In genomic region chr5:57687641-57688040, GRCh38 we compare ENCODE assay signal across 19 cellular contexts.
DNase-seq lines count a peak whose midpoint lies in the region; ATAC-seq and TF ChIP-seq lines count a peak whose summit lies in the region.
"Had no signal": no experiment of that assay in that cellular context is flagged by ENCODE, and none has a peak within 500 bp of the region (broad histone marks: within the 10 kb centered on the region; RNA-seq: fewer than 3 reads in every experiment).

No MANE protein-coding gene starts in this region.

- no peak overlapping the region for H4K91ac ChIP-seq in trophoblast cell (ENCODE audit: low read depth, low read length)

- peaks cover 2% of the 10 kb centered on the region for H3K4me1 ChIP-seq in hepatocyte (ENCODE audit: insufficient read depth)
- H3K4me1 ChIP-seq in trophoblast cell (ENCODE audit: control insufficient read depth in 1 of 2, insufficient read depth in 2 of 2, low read length in 2 of 2) = peaks cover 0 to 9% of the 10 kb centered on the region in 2 experiments
- H3K4me1 ChIP-seq in MM.1S (ENCODE audit: low read length) = no peaks in the 10 kb centered on the region
- H3K4me1 ChIP-seq: HAP-1 had no signal

- DNase-seq in DMS 273 (lab: John Stamatoyannopoulos, UW; ENCODE audit: unreplicated experiment) = peak; percentile 4
- no peak for DNase-seq in DMS 273 treated with DMSO at 0.1 percent for 48 hours (lab: John Stamatoyannopoulos, UW)
- DNase-seq in hepatocyte (ENCODE audit: low spot score) = no peak
- no peak for DNase-seq in trophoblast cell
- DNase-seq in NCI-H187 (lab: John Stamatoyannopoulos, UW) = no peak
- DNase-seq in MM.1S = no peak
- DNase-seq: COR-L47, DMS153, GDM1, Kasumi-1, NCI-H1105, NCI-H2081 treated with DMSO at 0.1 percent for 48 hours, NCI-H510A, NCI-H748 treated with DMSO at 0.1 percent for 48 hours, SHP77 had no signal

- H3K27ac ChIP-seq in hepatocyte (peak overlapping the region; percentile 6), trophoblast cell (ENCODE audit: low read depth, low read length) (no peak overlapping the region), MM.1S (ENCODE audit: low read length) (no peak overlapping the region)
- H3K27ac ChIP-seq: 22Rv1 had no signal

- TF ChIP-seq CTCF in hepatocyte (IDR thresholded peaks at IDR 0.05; ENCODE audit: poor library complexity) (no peak), MM.1S (IDR thresholded peaks at IDR 0.05; ENCODE audit: low read length) (no peak)

- H3K36me3 ChIP-seq in hepatocyte (replicated peaks; ENCODE audit: insufficient read depth, low read depth) (no peaks in the 10 kb centered on the region), trophoblast cell (ENCODE audit: control insufficient read depth in 1 of 2, insufficient read depth in 2 of 2, low read length in 2 of 2) (no peaks in the 10 kb centered on the region), MM.1S (replicated peaks; ENCODE audit: insufficient read depth, low read length) (no peaks in the 10 kb centered on the region)
- H3K36me3 ChIP-seq: HAP-1 had no signal

- no peaks in the 10 kb centered on the region for H4K20me1 ChIP-seq in hepatocyte (ENCODE audit: insufficient read depth, poor library complexity, severe bottlenecking)
- no peaks in the 10 kb centered on the region for H4K20me1 ChIP-seq in MM.1S (ENCODE audit: insufficient read depth, low read length)

- H3K79me1 ChIP-seq in trophoblast cell (ENCODE audit: low read length) = peaks cover 10% of the 10 kb centered on the region

- no peak overlapping the region for H2AFZ ChIP-seq in hepatocyte
- no peak overlapping the region for H2AFZ ChIP-seq in trophoblast cell (ENCODE audit: insufficient read depth, low read length, poor library complexity)
- H2AFZ ChIP-seq in MM.1S (ENCODE audit: low read length) = no peak overlapping the region

- no peaks in the 10 kb centered on the region for H3F3A ChIP-seq in MM.1S (ENCODE audit: insufficient read depth, low read length)

- no peak overlapping the region for H2AK5ac ChIP-seq in trophoblast cell (ENCODE audit: low read length)

- no peak overlapping the region for H3K14ac ChIP-seq in trophoblast cell (ENCODE audit: low read length)

- no peak overlapping the region for H2BK120ac ChIP-seq in trophoblast cell (ENCODE audit: insufficient read depth, low read length, poor library complexity)

- no peak overlapping the region for H3K4ac ChIP-seq in trophoblast cell (ENCODE audit: low read depth, low read length)

- H3K4me2 ChIP-seq in hepatocyte (no peak overlapping the region), trophoblast cell (ENCODE audit: low read length) (no peak overlapping the region), MM.1S (ENCODE audit: low read depth, low read length) (no peak overlapping the region)

- H3K27me3 ChIP-seq in hepatocyte = no peaks in the 10 kb centered on the region
- H3K27me3 ChIP-seq in trophoblast cell (ENCODE audit: insufficient read depth, low read length) = no peaks in the 10 kb centered on the region
- H3K27me3 ChIP-seq in MM.1S (replicated peaks; ENCODE audit: insufficient read depth, low read length) = no peaks in the 10 kb centered on the region

- H3K23ac ChIP-seq in trophoblast cell (ENCODE audit: low read length) = no peak overlapping the region

- no peaks in the 10 kb centered on the region for H3K79me2 ChIP-seq in hepatocyte
- no peaks in the 10 kb centered on the region for H3K79me2 ChIP-seq in trophoblast cell (ENCODE audit: control insufficient read depth, insufficient read depth, low read length, poor library complexity)
- H3K79me2 ChIP-seq in MM.1S (ENCODE audit: low read length) = no peaks in the 10 kb centered on the region

- H3K9me3 ChIP-seq in hepatocyte (ENCODE audit: low read depth) (no peaks in the 10 kb centered on the region), trophoblast cell (ENCODE audit: insufficient read depth, low read depth, low read length) (no peaks in the 10 kb centered on the region), MM.1S (replicated peaks; ENCODE audit: insufficient read depth, low read length) (no peaks in the 10 kb centered on the region)
- H3K9me3 ChIP-seq: HAP-1 had no signal

- no peak overlapping the region for H4K12ac ChIP-seq in trophoblast cell (ENCODE audit: low read depth, low read length)

- H4K8ac ChIP-seq in trophoblast cell (ENCODE audit: low read depth, low read length) = no peak overlapping the region

- no peak overlapping the region for H2BK5ac ChIP-seq in trophoblast cell (ENCODE audit: low read depth, low read length, poor library complexity)

- H3K4me3 ChIP-seq in hepatocyte = no peak overlapping the region
- H3K4me3 ChIP-seq in trophoblast cell (ENCODE audit: low read depth, low read length) = no peak overlapping the region
- H3K4me3 ChIP-seq in MM.1S (ENCODE audit: low read length) = no peak overlapping the region
- H3K4me3 ChIP-seq: HAP-1 had no signal

- no peaks in the 10 kb centered on the region for H3K9me2 ChIP-seq in hepatocyte (replicated peaks; ENCODE audit: insufficient read depth)
- no peaks in the 10 kb centered on the region for H3K9me2 ChIP-seq in MM.1S (replicated peaks; ENCODE audit: insufficient read depth, low read length)

- peak overlapping the region; percentile 43 for H2BK12ac ChIP-seq in trophoblast cell (ENCODE audit: low read length)

- no peak overlapping the region for H3K9ac ChIP-seq in trophoblast cell (ENCODE audit: low read length)
- H3K9ac ChIP-seq in MM.1S (ENCODE audit: low read length) = no peak overlapping the region

- ATAC-seq in SK-N-SH treated with all-trans-retinoic acid at 6 μM for 48 hours (peak; percentile 75), esophagus mucosa (no peak)

- 54% methylated on average over 3 of the region's 3 CpGs for WGBS in hepatocyte (ENCODE audit: low lambda C conversion rate, missing lambda C conversion rate)
- no CpG with 5 or more reads among the region's 3 CpGs for WGBS in trophoblast cell (ENCODE audit: extremely low coverage, insufficient coverage, insufficient read length)

- H3K18ac ChIP-seq in trophoblast cell (ENCODE audit: low read length) = no peak overlapping the region

TF ChIP-seq in SK-N-SH treated with all-trans-retinoic acid at 6 μM for 48 hours, 23 proteins besides CTCF, POLR2A, EP300 and RAD21:
- TF ChIP-seq GLIS3 (CRISPR knock-in tag; IDR thresholded peaks at IDR 0.05) (no peak), ZC3H10 (CRISPR knock-in tag; IDR thresholded peaks at IDR 0.05) (no peak), ZNF70 (CRISPR knock-in tag; IDR thresholded peaks at IDR 0.05) (no peak), CSDC2 (CRISPR knock-in tag; IDR thresholded peaks at IDR 0.05) (no peak; the same call in 1 of the 2 replicates), TOX (CRISPR knock-in tag; IDR thresholded peaks at IDR 0.05; ENCODE audit: borderline replicate concordance) (no peak), PPARA (CRISPR knock-in tag; IDR thresholded peaks at IDR 0.05; ENCODE audit: borderline replicate concordance) (no peak), ZFP3 (CRISPR knock-in tag; IDR thresholded peaks at IDR 0.05) (no peak), ESRRG (CRISPR knock-in tag; IDR thresholded peaks at IDR 0.05) (no peak)
- TF ChIP-seq, protein P1, sequence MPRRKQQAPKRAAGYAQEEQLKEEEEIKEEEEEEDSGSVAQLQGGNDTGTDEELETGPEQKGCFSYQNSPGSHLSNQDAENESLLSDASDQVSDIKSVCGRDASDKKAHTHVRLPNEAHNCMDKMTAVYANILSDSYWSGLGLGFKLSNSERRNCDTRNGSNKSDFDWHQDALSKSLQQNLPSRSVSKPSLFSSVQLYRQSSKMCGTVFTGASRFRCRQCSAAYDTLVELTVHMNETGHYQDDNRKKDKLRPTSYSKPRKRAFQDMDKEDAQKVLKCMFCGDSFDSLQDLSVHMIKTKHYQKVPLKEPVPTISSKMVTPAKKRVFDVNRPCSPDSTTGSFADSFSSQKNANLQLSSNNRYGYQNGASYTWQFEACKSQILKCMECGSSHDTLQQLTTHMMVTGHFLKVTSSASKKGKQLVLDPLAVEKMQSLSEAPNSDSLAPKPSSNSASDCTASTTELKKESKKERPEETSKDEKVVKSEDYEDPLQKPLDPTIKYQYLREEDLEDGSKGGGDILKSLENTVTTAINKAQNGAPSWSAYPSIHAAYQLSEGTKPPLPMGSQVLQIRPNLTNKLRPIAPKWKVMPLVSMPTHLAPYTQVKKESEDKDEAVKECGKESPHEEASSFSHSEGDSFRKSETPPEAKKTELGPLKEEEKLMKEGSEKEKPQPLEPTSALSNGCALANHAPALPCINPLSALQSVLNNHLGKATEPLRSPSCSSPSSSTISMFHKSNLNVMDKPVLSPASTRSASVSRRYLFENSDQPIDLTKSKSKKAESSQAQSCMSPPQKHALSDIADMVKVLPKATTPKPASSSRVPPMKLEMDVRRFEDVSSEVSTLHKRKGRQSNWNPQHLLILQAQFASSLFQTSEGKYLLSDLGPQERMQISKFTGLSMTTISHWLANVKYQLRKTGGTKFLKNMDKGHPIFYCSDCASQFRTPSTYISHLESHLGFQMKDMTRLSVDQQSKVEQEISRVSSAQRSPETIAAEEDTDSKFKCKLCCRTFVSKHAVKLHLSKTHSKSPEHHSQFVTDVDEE (CRISPR knock-in tag; IDR thresholded peaks at IDR 0.05) = no peak
- TF ChIP-seq, protein P2, sequence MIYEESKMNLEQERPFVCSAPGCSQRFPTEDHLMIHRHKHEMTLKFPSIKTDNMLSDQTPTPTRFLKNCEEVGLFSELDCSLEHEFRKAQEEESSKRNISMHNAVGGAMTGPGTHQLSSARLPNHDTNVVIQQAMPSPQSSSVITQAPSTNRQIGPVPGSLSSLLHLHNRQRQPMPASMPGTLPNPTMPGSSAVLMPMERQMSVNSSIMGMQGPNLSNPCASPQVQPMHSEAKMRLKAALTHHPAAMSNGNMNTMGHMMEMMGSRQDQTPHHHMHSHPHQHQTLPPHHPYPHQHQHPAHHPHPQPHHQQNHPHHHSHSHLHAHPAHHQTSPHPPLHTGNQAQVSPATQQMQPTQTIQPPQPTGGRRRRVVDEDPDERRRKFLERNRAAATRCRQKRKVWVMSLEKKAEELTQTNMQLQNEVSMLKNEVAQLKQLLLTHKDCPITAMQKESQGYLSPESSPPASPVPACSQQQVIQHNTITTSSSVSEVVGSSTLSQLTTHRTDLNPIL (CRISPR knock-in tag; IDR thresholded peaks at IDR 0.05; ENCODE audit: low read depth) = no peak
